ENCODE assay signal across 8 cellular contexts in the genomic region with DNA sequence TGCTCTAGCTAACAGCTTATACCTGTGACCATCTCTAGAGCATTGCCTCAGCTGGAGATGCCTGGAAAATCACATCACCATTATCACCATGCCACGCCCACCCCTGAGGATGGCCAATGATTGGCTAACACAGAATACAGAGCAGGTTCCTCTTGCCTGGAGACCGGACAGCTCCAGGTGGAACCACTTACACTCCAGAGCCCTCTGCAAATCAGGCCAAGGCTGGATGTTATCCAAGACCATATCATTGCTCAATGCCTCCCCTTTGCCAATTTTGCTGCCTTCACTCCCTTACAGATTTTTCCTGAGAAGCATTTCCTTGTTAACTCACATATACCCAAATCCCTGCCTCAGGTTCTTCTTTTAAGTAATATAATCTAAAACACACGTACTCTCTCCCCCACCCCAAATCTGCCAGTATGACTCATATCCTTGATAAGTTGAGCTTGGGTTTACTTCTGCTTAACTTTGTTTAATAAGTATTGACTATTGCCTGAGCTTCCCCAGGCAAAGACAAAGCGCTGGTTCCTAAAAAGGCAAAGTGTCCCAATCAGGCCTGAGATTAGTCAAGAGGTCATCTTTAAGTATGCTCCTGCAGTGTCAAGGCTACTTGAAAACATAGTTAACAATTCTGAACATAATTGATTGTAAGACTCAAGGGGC.
A peak's percentile ranks its signal among the peaks of the same experiment; 100 is the strongest.
DNase-seq lines count a peak whose midpoint lies in the region; TF ChIP-seq lines count a peak whose summit lies in the region.
"Had no signal": no experiment of that assay in that cellular context is flagged by ENCODE, and none has a peak within 500 bp of the region (broad histone marks: within the 10 kb centered on the region; RNA-seq: fewer than 3 reads in every experiment).

No MANE protein-coding gene starts in this region.

- 46 to 52% (median 47%) methylated on average over 4 of the region's 4 CpGs for WGBS in ovary, 3 donors

- H3K27me3 ChIP-seq in ovary: peaks cover 2% of the 10 kb centered on the region

- no peak overlapping the region for H3K27ac Mint-ChIP-seq in glutamatergic neuron (ENCODE audit: unreplicated experiment)
- H3K27ac Mint-ChIP-seq: activated T-helper 17 cell treated with anti-CD3 and anti-CD28 coated beads, Interleukin-2, amount 50 U/mL, for 72 hours had no signal

- H3K4me3 Mint-ChIP-seq in glutamatergic neuron (ENCODE audit: unreplicated experiment): no peak overlapping the region
- H3K4me3 Mint-ChIP-seq: activated T-helper 17 cell treated with anti-CD3 and anti-CD28 coated beads, Interleukin-2, amount 50 U/mL, for 72 hours had no signal

- DNase-seq in GM04504 (ENCODE audit: low read depth) (peak; percentile 77), NCI-H2029 treated with DMSO at 0.1 percent for 48 hours (lab: John Stamatoyannopoulos, UW) (peak; percentile 77), epithelial cell of esophagus (ENCODE audit: low read depth) (peak; percentile 98), ovary (peak in 3 of 5 donors; percentile 9 to 30 (median 14)), glutamatergic neuron (no peak)
- DNase-seq in stimulated activated CD4-positive, alpha-beta T cell treated with anti-CD3 and anti-CD28 coated beads, Interleukin-2, amount 100 ng/mL, for 48 hours: no peak
- no peak for DNase-seq in central memory CD4-positive, alpha-beta T cell

- intact Hi-C loops in ovary (cut with DNase I): no loop called here

- no peaks in the 10 kb centered on the region for H3K9me3 ChIP-seq in ovary

- peaks cover 3% of the 10 kb centered on the region for H3K27me3 Mint-ChIP-seq in glutamatergic neuron (ENCODE audit: unreplicated experiment)

- TF ChIP-seq EP300 in ovary (IDR thresholded peaks at IDR 0.05): no peak

- H3K36me3 Mint-ChIP-seq in glutamatergic neuron (ENCODE audit: unreplicated experiment): no peaks in the 10 kb centered on the region

- no peak for TF ChIP-seq POLR2A in ovary (IDR thresholded peaks at IDR 0.05)

- peaks cover 9% of the 10 kb centered on the region for H3K4me1 Mint-ChIP-seq in glutamatergic neuron (ENCODE audit: low read depth, unreplicated experiment)
- H3K4me1 Mint-ChIP-seq: activated T-helper 17 cell treated with anti-CD3 and anti-CD28 coated beads, Interleukin-2, amount 50 U/mL, for 72 hours had no signal

- no peak overlapping the region for H3K4me3 ChIP-seq in epithelial cell of esophagus (ENCODE audit: low read length)
- H3K4me3 ChIP-seq in ovary: no peak overlapping the region

- H3K36me3 ChIP-seq in ovary: no peaks in the 10 kb centered on the region

- TF ChIP-seq CTCF in epithelial cell of esophagus (IDR thresholded peaks at IDR 0.05; ENCODE audit: insufficient read depth, low read depth, low read length, missing control alignments) (no peak), ovary (IDR thresholded peaks at IDR 0.05) (no peak), glutamatergic neuron (IDR thresholded peaks at IDR 0.05; ENCODE audit: partially characterized antibody, unreplicated experiment) (no peak)

- peaks cover 2% of the 10 kb centered on the region for H3K9me3 Mint-ChIP-seq in glutamatergic neuron (ENCODE audit: unreplicated experiment)
- H3K9me3 Mint-ChIP-seq: activated T-helper 17 cell treated with anti-CD3 and anti-CD28 coated beads, Interleukin-2, amount 50 U/mL, for 72 hours had no signal

- H3K4me1 ChIP-seq in ovary (ENCODE audit: insufficient read depth): no peaks in the 10 kb centered on the region

- H3K27ac ChIP-seq in ovary: no peak overlapping the region

Comparison
In these comparisons a context has a peak if more than half of its experiments do, and no peak if none do; other contexts are left out.
1. DNase-seq: peak in GM04504 (single experiment), NCI-H2029 treated with DMSO at 0.1 percent for 48 hours (single experiment), epithelial cell of esophagus (single experiment) and ovary (3 of 5); none in glutamatergic neuron (single experiment), stimulated activated CD4-positive, alpha-beta T cell treated with anti-CD3 and anti-CD28 coated beads, Interleukin-2, amount 100 ng/mL, for 48 hours (0 of 2) and central memory CD4-positive, alpha-beta T cell (single experiment).